ENCODE assay signal across 33 cellular contexts in genomic region chr5:89425062-89425461, GRCh38.
"Had no signal": no experiment of that assay in that cellular context is flagged by ENCODE, and none has a peak within 500 bp of the region (broad histone marks: within the 10 kb centered on the region; RNA-seq: fewer than 3 reads in every experiment).

No MANE protein-coding gene starts in this region.

- H3K9me3 ChIP-seq: gastrocnemius medialis had no signal

- H3K4me1 Mint-ChIP-seq: activated CD4-positive, alpha-beta T cell treated with anti-CD3 and anti-CD28 coated beads, Interleukin-2, amount 10 ng/mL, durations not matched to agents 24 days and 14 days; activated CD8-positive, alpha-beta memory T cell treated with anti-CD3 and anti-CD28 coated beads, Interleukin-2, amount 10 ng/mL, durations not matched to agents 7 days and 5 days; activated T-helper 17 cell treated with anti-CD3 and anti-CD28 coated beads, Interleukin-2, amount 50 U/mL, for 72 hours; central memory CD8-positive, alpha-beta T cell had no signal

- H3K4me1 ChIP-seq: heart left ventricle had no signal

- H3K27me3 Mint-ChIP-seq: activated CD4-positive, alpha-beta memory T cell treated with anti-CD3 and anti-CD28 coated beads for 36 hours; activated CD4-positive, alpha-beta T cell treated with anti-CD3 and anti-CD28 coated beads for 36 hours; activated CD4-positive, alpha-beta T cell treated with anti-CD3 and anti-CD28 coated beads, Interleukin-2, amount 10 ng/mL, durations not matched to agents 24 days and 14 days; activated CD8-positive, alpha-beta memory T cell treated with anti-CD3 and anti-CD28 coated beads, Interleukin-2, amount 10 ng/mL, durations not matched to agents 7 days and 5 days; activated naive CD8-positive, alpha-beta T cell; activated T-helper 17 cell treated with anti-CD3 and anti-CD28 coated beads, Interleukin-2, amount 50 U/mL, for 72 hours; central memory CD8-positive, alpha-beta T cell; dendritic cell treated with granulocyte-macrophage colony-stimulating factor and Interleukin-4, amounts not matched to agents 40 ng/mL and 50 ng/mL, for 4 days had no signal

- H3K9me3 Mint-ChIP-seq: activated CD4-positive, alpha-beta T cell treated with anti-CD3 and anti-CD28 coated beads, Interleukin-2, amount 10 ng/mL, durations not matched to agents 24 days and 14 days; activated T-cell treated with anti-CD3 and anti-CD28 coated beads, Interleukin-2, amount 50 U/mL, for 24 hours; central memory CD8-positive, alpha-beta T cell had no signal

- ATAC-seq: activated CD4-positive, alpha-beta T cell treated with anti-CD3 and anti-CD28 coated beads for 36 hours; activated CD8-positive, alpha-beta memory T cell treated with anti-CD3 and anti-CD28 coated beads, Interleukin-2, amount 10 ng/mL, durations not matched to agents 7 days and 5 days; activated CD8-positive, alpha-beta T cell treated with anti-CD3 and anti-CD28 coated beads, Interleukin-2, amount 10 ng/mL, durations not matched to agents 7 days and 5 days; activated T-helper 17 cell treated with anti-CD3 and anti-CD28 coated beads, Interleukin-2, amount 50 U/mL, for 72 hours; esophagus mucosa; foreskin keratinocyte; gastrocnemius medialis; heart left ventricle had no signal

- H3K4me3 Mint-ChIP-seq: activated CD4-positive, alpha-beta memory T cell treated with anti-CD3 and anti-CD28 coated beads for 36 hours; activated CD4-positive, alpha-beta T cell treated with anti-CD3 and anti-CD28 coated beads for 36 hours; activated CD4-positive, alpha-beta T cell treated with anti-CD3 and anti-CD28 coated beads, Interleukin-2, amount 10 ng/mL, durations not matched to agents 24 days and 14 days; activated CD8-positive, alpha-beta memory T cell treated with anti-CD3 and anti-CD28 coated beads, Interleukin-2, amount 10 ng/mL, durations not matched to agents 7 days and 5 days; activated CD8-positive, alpha-beta T cell treated with anti-CD3 and anti-CD28 coated beads, Interleukin-2, amount 10 ng/mL, durations not matched to agents 7 days and 5 days; activated naive CD8-positive, alpha-beta T cell; activated T-cell treated with anti-CD3 and anti-CD28 coated beads, Interleukin-2, amount 50 U/mL, for 24 hours; activated T-helper 17 cell treated with anti-CD3 and anti-CD28 coated beads, Interleukin-2, amount 50 U/mL, for 72 hours; central memory CD8-positive, alpha-beta T cell; dendritic cell treated with granulocyte-macrophage colony-stimulating factor and Interleukin-4, amounts not matched to agents 40 ng/mL and 50 ng/mL, for 4 days; endodermal cell had no signal

- H3K36me3 ChIP-seq: brain microvascular endothelial cell, gastrocnemius medialis, heart left ventricle had no signal

- H3K27ac ChIP-seq: brain microvascular endothelial cell, coronary artery, dorsolateral prefrontal cortex, foreskin keratinocyte, gastrocnemius medialis, heart left ventricle had no signal

- DNase-seq: activated CD4-positive, alpha-beta memory T cell treated with anti-CD3 and anti-CD28 coated beads for 36 hours; activated CD4-positive, alpha-beta T cell treated with anti-CD3 and anti-CD28 coated beads for 36 hours; activated CD4-positive, alpha-beta T cell treated with anti-CD3 and anti-CD28 coated beads, Interleukin-2, amount 10 ng/mL, durations not matched to agents 24 days and 14 days; activated CD4-positive, CD25-positive, alpha-beta regulatory T cell; activated CD4-positive, CD25-positive, alpha-beta regulatory T cell treated with anti-CD3 and anti-CD28 coated beads, Interleukin-2, amount 50 U/mL, for 72 hours; activated CD8-positive, alpha-beta memory T cell treated with anti-CD3 and anti-CD28 coated beads, Interleukin-2, amount 10 ng/mL, durations not matched to agents 7 days and 5 days; activated CD8-positive, alpha-beta memory T cell treated with anti-CD3 and anti-CD28 coated beads, Interleukin-2, amount 50 U/mL, for 4 hours; activated CD8-positive, alpha-beta T cell treated with anti-CD3 and anti-CD28 coated beads, Interleukin-2, amount 10 ng/mL, durations not matched to agents 7 days and 5 days; activated effector memory CD4-positive, alpha-beta T cell treated with Interleukin-2 at 50 U/mL for 16 hours; activated gamma-delta T cell treated with Interleukin-2 at 50 U/mL for 16 hours; activated naive CD4-positive, alpha-beta T cell treated with anti-CD3 and anti-CD28 coated beads, Interleukin-2, amount 50 U/mL, for 16 hours; activated naive CD4-positive, alpha-beta T cell treated with Interleukin-2 at 50 U/mL for 16 hours; activated T-cell treated with anti-CD3 and anti-CD28 coated beads for 4 hours; activated T-cell treated with anti-CD3 and anti-CD28 coated beads, Interleukin-2, amount 50 U/mL, for 24 hours; amniotic stem cell; anterior cingulate cortex; brain microvascular endothelial cell; dorsolateral prefrontal cortex; effector memory CD4-positive, alpha-beta T cell; endodermal cell; foreskin keratinocyte; gastrocnemius medialis; glutamatergic neuron; heart left ventricle; T-helper 2 cell had no signal

- H3K27me3 ChIP-seq: brain microvascular endothelial cell, dorsolateral prefrontal cortex, foreskin keratinocyte, gastrocnemius medialis, heart left ventricle had no signal

- H3K4me3 ChIP-seq: coronary artery, dorsolateral prefrontal cortex, gastrocnemius medialis, heart left ventricle had no signal

- H3K27ac Mint-ChIP-seq: activated CD4-positive, alpha-beta memory T cell treated with anti-CD3 and anti-CD28 coated beads for 36 hours; activated CD4-positive, alpha-beta T cell treated with anti-CD3 and anti-CD28 coated beads for 36 hours; activated CD4-positive, alpha-beta T cell treated with anti-CD3 and anti-CD28 coated beads, Interleukin-2, amount 10 ng/mL, durations not matched to agents 24 days and 14 days; activated CD8-positive, alpha-beta memory T cell treated with anti-CD3 and anti-CD28 coated beads, Interleukin-2, amount 10 ng/mL, durations not matched to agents 7 days and 5 days; activated CD8-positive, alpha-beta T cell treated with anti-CD3 and anti-CD28 coated beads, Interleukin-2, amount 10 ng/mL, durations not matched to agents 7 days and 5 days; activated naive CD8-positive, alpha-beta T cell; activated T-cell treated with anti-CD3 and anti-CD28 coated beads, Interleukin-2, amount 50 U/mL, for 24 hours; activated T-helper 17 cell treated with anti-CD3 and anti-CD28 coated beads, Interleukin-2, amount 50 U/mL, for 72 hours; dendritic cell treated with granulocyte-macrophage colony-stimulating factor and Interleukin-4, amounts not matched to agents 40 ng/mL and 50 ng/mL, for 4 days; endodermal cell had no signal

- FAIRE-seq: astrocyte, bronchial epithelial cell had no signal
